In genomic region chr7:35605760-35606159, GRCh38 we compare ENCODE assay signal across 17 cellular contexts.
A peak's percentile ranks its signal among the peaks of the same experiment; 100 is the strongest.
DNase-seq lines count a peak whose midpoint lies in the region; ATAC-seq and TF ChIP-seq lines count a peak whose summit lies in the region.
"Had no signal": no experiment of that assay in that cellular context is flagged by ENCODE, and none has a peak within 500 bp of the region (broad histone marks: within the 10 kb centered on the region; RNA-seq: fewer than 3 reads in every experiment).

No MANE protein-coding gene starts in this region.

- H3F3A ChIP-seq in PC-9 (ENCODE audit: insufficient read depth, low read depth), result no peaks in the 10 kb centered on the region

- no peak overlapping the region for H3K4me3 ChIP-seq in PC-9
- H3K4me3 ChIP-seq in epithelial cell of esophagus (ENCODE audit: low read length), result no peak overlapping the region
- H3K4me3 ChIP-seq: HAP-1, heart right ventricle, left lung, uterus had no signal

- H3K36me3 ChIP-seq in PC-9 (ENCODE audit: low read depth), result no peaks in the 10 kb centered on the region
- H3K36me3 ChIP-seq: HAP-1, heart right ventricle, left lung, uterus had no signal

- H3K27me3 Mint-ChIP-seq in activated CD8-positive, alpha-beta T cell treated with anti-CD3 and anti-CD28 coated beads, Interleukin-2, amount 10 ng/mL, durations not matched to agents 7 days and 5 days (ENCODE audit: low read depth), result no peaks in the 10 kb centered on the region
- H3K27me3 Mint-ChIP-seq: activated naive CD8-positive, alpha-beta T cell treated with anti-CD3 and anti-CD28 coated beads, Interleukin-2, amount 50 U/mL, for 24 hours; CD4-positive, alpha-beta T cell; naive thymus-derived CD8-positive, alpha-beta T cell had no signal

- TF ChIP-seq CTCF in PC-9 (conservative IDR thresholded peaks at IDR 0.05), result no peak
- TF ChIP-seq CTCF in epithelial cell of esophagus (IDR thresholded peaks at IDR 0.05; ENCODE audit: insufficient read depth, low read depth, low read length, missing control alignments), result no peak
- TF ChIP-seq CTCF in omental fat pad (IDR thresholded peaks at IDR 0.05), result no peak

- no peak overlapping the region for H3K4me3 Mint-ChIP-seq in activated CD8-positive, alpha-beta T cell treated with anti-CD3 and anti-CD28 coated beads, Interleukin-2, amount 10 ng/mL, durations not matched to agents 7 days and 5 days
- H3K4me3 Mint-ChIP-seq: activated naive CD8-positive, alpha-beta T cell treated with anti-CD3 and anti-CD28 coated beads, Interleukin-2, amount 50 U/mL, for 24 hours; CD4-positive, alpha-beta T cell; naive thymus-derived CD8-positive, alpha-beta T cell; stimulated activated effector memory CD8-positive, alpha-beta T cell treated with anti-CD3 and anti-CD28 coated beads, Interleukin-12 subunit alpha, Interleukin-12 subunit beta, amount 100 ng/mL, for 72 hours had no signal

- no peak overlapping the region for H3K27ac Mint-ChIP-seq in activated CD8-positive, alpha-beta T cell treated with anti-CD3 and anti-CD28 coated beads, Interleukin-2, amount 10 ng/mL, durations not matched to agents 7 days and 5 days
- H3K27ac Mint-ChIP-seq: activated naive CD8-positive, alpha-beta T cell treated with anti-CD3 and anti-CD28 coated beads, Interleukin-2, amount 50 U/mL, for 24 hours; CD4-positive, alpha-beta T cell; stimulated activated effector memory CD8-positive, alpha-beta T cell treated with anti-CD3 and anti-CD28 coated beads, Interleukin-12 subunit alpha, Interleukin-12 subunit beta, amount 100 ng/mL, for 72 hours had no signal

- H3K9me3 Mint-ChIP-seq in activated CD8-positive, alpha-beta T cell treated with anti-CD3 and anti-CD28 coated beads, Interleukin-2, amount 10 ng/mL, durations not matched to agents 7 days and 5 days (ENCODE audit: insufficient read depth), result no peaks in the 10 kb centered on the region
- H3K9me3 Mint-ChIP-seq: activated naive CD8-positive, alpha-beta T cell treated with anti-CD3 and anti-CD28 coated beads, Interleukin-2, amount 50 U/mL, for 24 hours; CD4-positive, alpha-beta T cell; naive thymus-derived CD8-positive, alpha-beta T cell; stimulated activated effector memory CD8-positive, alpha-beta T cell treated with anti-CD3 and anti-CD28 coated beads, Interleukin-12 subunit alpha, Interleukin-12 subunit beta, amount 100 ng/mL, for 72 hours had no signal

- CTCF ChIA-PET in PC-9 (lab: Charles Lee), result no interaction called here
- CTCF ChIA-PET in activated CD8-positive, alpha-beta T cell treated with anti-CD3 and anti-CD28 coated beads, Interleukin-2, amount 10 ng/mL, durations not matched to agents 7 days and 5 days (lab: Charles Lee), result no interaction called here

- H3K79me2 ChIP-seq in PC-9 (ENCODE audit: low read depth), result no peaks in the 10 kb centered on the region

- DNase-seq in Daoy (ENCODE audit: low read depth) (peak; percentile 77), PC-9 (no peak), epithelial cell of esophagus (ENCODE audit: low read depth) (peak; percentile 27), omental fat pad (ENCODE audit: low spot score) (no peak), NCI-H82 (lab: John Stamatoyannopoulos, UW) (no peak)
- DNase-seq in activated CD8-positive, alpha-beta T cell treated with anti-CD3 and anti-CD28 coated beads, Interleukin-2, amount 10 ng/mL, durations not matched to agents 7 days and 5 days, result no peak
- DNase-seq in activated naive CD4-positive, alpha-beta T cell treated with Interleukin-2 at 50 U/mL for 16 hours, result no peak
- DNase-seq: activated naive CD8-positive, alpha-beta T cell treated with anti-CD3 and anti-CD28 coated beads, Interleukin-2, amount 50 U/mL, for 24 hours; CD4-positive, alpha-beta T cell; heart right ventricle; left lung; naive thymus-derived CD8-positive, alpha-beta T cell; stimulated activated CD4-positive, alpha-beta T cell treated with anti-CD3 and anti-CD28 coated beads, Interleukin-4, amount 100 ng/mL, for 1 hour; uterus had no signal

- no peaks in the 10 kb centered on the region for H4K20me1 ChIP-seq in PC-9 (ENCODE audit: insufficient read depth)

- no peak overlapping the region for H2AFZ ChIP-seq in PC-9

- H3K4me1 ChIP-seq in PC-9 (replicated peaks; ENCODE audit: insufficient read depth), result peaks cover 7% of the 10 kb centered on the region
- H3K4me1 ChIP-seq: HAP-1, left lung, uterus had no signal

- H3K27ac ChIP-seq in PC-9, result no peak overlapping the region
- H3K27ac ChIP-seq: heart right ventricle, left lung, uterus had no signal

- no TSS peak for BruUV-seq in PC-9 (replicated peaks; lab: Mats Ljungman, UMichigan)

- H3K4me1 Mint-ChIP-seq in activated CD8-positive, alpha-beta T cell treated with anti-CD3 and anti-CD28 coated beads, Interleukin-2, amount 10 ng/mL, durations not matched to agents 7 days and 5 days (ENCODE audit: low read depth), result no peaks in the 10 kb centered on the region
- H3K4me1 Mint-ChIP-seq: activated naive CD8-positive, alpha-beta T cell treated with anti-CD3 and anti-CD28 coated beads, Interleukin-2, amount 50 U/mL, for 24 hours; stimulated activated effector memory CD8-positive, alpha-beta T cell treated with anti-CD3 and anti-CD28 coated beads, Interleukin-12 subunit alpha, Interleukin-12 subunit beta, amount 100 ng/mL, for 72 hours had no signal

- intact Hi-C loops in PC-9 (cut with micrococcal nuclease; ENCODE audit: unreplicated experiment), result no loop called here

- no peaks in the 10 kb centered on the region for H3K9me2 ChIP-seq in PC-9 (ENCODE audit: insufficient read depth)

- no peaks in the 10 kb centered on the region for H3K9me3 ChIP-seq in PC-9 (ENCODE audit: insufficient read depth, low read depth)
- H3K9me3 ChIP-seq: HAP-1, heart right ventricle, left lung, uterus had no signal

- 0 out of 2 replicates have a peak overlapping the region, but pooled peaks have one; percentile 11 for H3K4me2 ChIP-seq in PC-9

- POLR2A ChIA-PET in PC-9 (lab: Charles Lee; ENCODE audit: unreplicated experiment), result no interaction called here
- POLR2A ChIA-PET in activated CD8-positive, alpha-beta T cell treated with anti-CD3 and anti-CD28 coated beads, Interleukin-2, amount 10 ng/mL, durations not matched to agents 7 days and 5 days (lab: Charles Lee), result no interaction called here

- H3K27me3 ChIP-seq in PC-9 (ENCODE audit: insufficient read depth, low read depth), result no peaks in the 10 kb centered on the region
- H3K27me3 ChIP-seq: heart right ventricle, left lung, uterus had no signal

- ATAC-seq in omental fat pad (ENCODE audit: low FRiP score), result peak; percentile 76
- no peak for ATAC-seq in activated CD8-positive, alpha-beta T cell treated with anti-CD3 and anti-CD28 coated beads, Interleukin-2, amount 10 ng/mL, durations not matched to agents 7 days and 5 days
- ATAC-seq in HG02623 (IDR thresholded peaks at IDR 0.05; ENCODE audit: unreplicated experiment), result no peak
- ATAC-seq: activated naive CD8-positive, alpha-beta T cell treated with anti-CD3 and anti-CD28 coated beads, Interleukin-2, amount 50 U/mL, for 24 hours; left lung; naive thymus-derived CD8-positive, alpha-beta T cell; stimulated activated effector memory CD8-positive, alpha-beta T cell treated with anti-CD3 and anti-CD28 coated beads, Interleukin-12 subunit alpha, Interleukin-12 subunit beta, amount 100 ng/mL, for 72 hours had no signal

- H3K36me3 Mint-ChIP-seq in activated CD8-positive, alpha-beta T cell treated with anti-CD3 and anti-CD28 coated beads, Interleukin-2, amount 10 ng/mL, durations not matched to agents 7 days and 5 days (ENCODE audit: low read depth), result no peaks in the 10 kb centered on the region
- H3K36me3 Mint-ChIP-seq: stimulated activated effector memory CD8-positive, alpha-beta T cell treated with anti-CD3 and anti-CD28 coated beads, Interleukin-12 subunit alpha, Interleukin-12 subunit beta, amount 100 ng/mL, for 72 hours had no signal

Comparison
In these comparisons a context has a peak if more than half of its experiments do, and no peak if none do; other contexts are left out.
1. DNase-seq: peak in Daoy (single experiment) and epithelial cell of esophagus (single experiment); none in PC-9 (0 of 2), omental fat pad (single experiment), NCI-H82 (single experiment), activated CD8-positive, alpha-beta T cell treated with anti-CD3 and anti-CD28 coated beads, Interleukin-2, amount 10 ng/mL, durations not matched to agents 7 days and 5 days (single experiment) and activated naive CD4-positive, alpha-beta T cell treated with Interleukin-2 at 50 U/mL for 16 hours (single experiment).